ENCODE assay signal across 1 cellular context in the genomic region with DNA sequence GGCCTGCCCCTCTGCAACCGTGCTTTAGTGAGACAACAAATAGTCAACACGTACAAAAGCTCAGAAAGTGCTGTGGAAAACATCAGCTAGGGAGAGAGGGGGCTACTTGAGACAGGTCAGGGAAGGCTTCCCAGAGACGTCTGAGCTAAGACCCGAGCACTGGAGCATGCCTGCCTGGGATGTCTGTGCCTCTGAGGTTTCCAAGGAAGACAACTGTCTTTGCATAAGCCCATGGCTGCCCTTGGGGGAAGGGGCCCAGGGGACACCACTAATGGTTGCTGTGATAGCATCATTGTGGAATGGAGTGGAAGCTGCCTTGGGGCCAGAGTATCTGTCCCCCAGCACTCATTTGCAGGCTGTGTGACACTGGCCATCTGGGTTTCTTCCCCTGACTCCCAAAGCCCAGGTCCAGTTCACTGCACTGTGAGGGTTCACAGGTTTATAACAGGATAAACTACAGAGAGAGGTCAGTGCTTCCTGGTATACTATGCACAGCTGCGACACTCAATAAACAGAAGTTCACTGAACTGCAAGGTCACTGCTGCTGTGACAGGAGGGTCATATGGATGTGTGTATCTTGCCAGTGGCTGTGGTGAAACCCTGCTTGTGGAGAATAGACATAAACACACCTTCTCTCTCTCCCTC.
TF ChIP-seq lines count a peak whose summit lies in the region.

No MANE protein-coding gene starts in this region.

TF ChIP-seq in HepG2, 621 proteins besides CTCF, POLR2A, EP300 and RAD21 (continued from another document and continues in another):
- TF ChIP-seq, protein P1, sequence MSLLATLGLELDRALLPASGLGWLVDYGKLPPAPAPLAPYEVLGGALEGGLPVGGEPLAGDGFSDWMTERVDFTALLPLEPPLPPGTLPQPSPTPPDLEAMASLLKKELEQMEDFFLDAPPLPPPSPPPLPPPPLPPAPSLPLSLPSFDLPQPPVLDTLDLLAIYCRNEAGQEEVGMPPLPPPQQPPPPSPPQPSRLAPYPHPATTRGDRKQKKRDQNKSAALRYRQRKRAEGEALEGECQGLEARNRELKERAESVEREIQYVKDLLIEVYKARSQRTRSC (CRISPR knock-in tag; IDR thresholded peaks at IDR 0.05; ENCODE audit: low read depth) = 0 out of 2 replicates have a peak, but pooled peaks have one; percentile 86
- TF ChIP-seq SSRP1 (CRISPR knock-in tag; IDR thresholded peaks at IDR 0.05) (peak; percentile 95), TBX2 (CRISPR knock-in tag; IDR thresholded peaks at IDR 0.05; ENCODE audit: borderline replicate concordance) (peak; percentile 92), ZNF557 (CRISPR knock-in tag; IDR thresholded peaks at IDR 0.05) (no peak), THAP11 (CRISPR knock-in tag; IDR thresholded peaks at IDR 0.05) (peak; percentile 78), PBX3 (CRISPR knock-in tag; IDR thresholded peaks at IDR 0.05; ENCODE audit: borderline replicate concordance) (no peak), KAT2B (IDR thresholded peaks at IDR 0.05; ENCODE audit: borderline replicate concordance, low read depth, low read length) (no peak), NFYC (CRISPR knock-in tag; IDR thresholded peaks at IDR 0.05) (no peak), KLF13 (CRISPR knock-in tag; IDR thresholded peaks at IDR 0.05) (peak; percentile 87), ZNF30 (CRISPR knock-in tag; IDR thresholded peaks at IDR 0.05) (no peak), MAFK (conservative IDR thresholded peaks at IDR 0.05 in 1 of 2, IDR thresholded peaks at IDR 0.05 in 1 of 2; ENCODE audit: low read length in 2 of 2) (no peak; a peak in 2 of 4 replicates), ZNF740 (CRISPR knock-in tag; IDR thresholded peaks at IDR 0.05) (no peak), CBX1 (IDR thresholded peaks at IDR 0.05; ENCODE audit: low read depth) (peak; percentile 57), ZNF775 (CRISPR knock-in tag; IDR thresholded peaks at IDR 0.05; ENCODE audit: borderline replicate concordance) (no peak), ZNF780A (CRISPR knock-in tag; IDR thresholded peaks at IDR 0.05) (no peak), BCLAF1 (IDR thresholded peaks at IDR 0.05) (no peak), MED1 (CRISPR knock-in tag; IDR thresholded peaks at IDR 0.05) (peak; percentile 91), TSC22D2 (CRISPR knock-in tag; IDR thresholded peaks at IDR 0.05; ENCODE audit: borderline replicate concordance) (no peak), GLMP (CRISPR knock-in tag; IDR thresholded peaks at IDR 0.05; ENCODE audit: borderline replicate concordance) (no peak; the same call in 1 of the 2 replicates), SNAPC2 (CRISPR knock-in tag; IDR thresholded peaks at IDR 0.05) (peak; percentile 69), FOXP4 (CRISPR knock-in tag; IDR thresholded peaks at IDR 0.05) (peak; percentile 98), HOXA3 (CRISPR knock-in tag; IDR thresholded peaks at IDR 0.05) (peak; percentile 91), ZNF224 (CRISPR knock-in tag; IDR thresholded peaks at IDR 0.05) (no peak; the same call in 1 of the 2 replicates), GABPB1 (CRISPR knock-in tag; IDR thresholded peaks at IDR 0.05) (peak; percentile 64; the same call in 1 of the 2 replicates), ZNF143 (CRISPR knock-in tag; IDR thresholded peaks at IDR 0.05) (no peak), NR2C2 (CRISPR knock-in tag; IDR thresholded peaks at IDR 0.05; ENCODE audit: borderline replicate concordance) (peak; percentile 88), NR2F2 (IDR thresholded peaks at IDR 0.05; ENCODE audit: borderline replicate concordance, low read depth) (peak; percentile 74; the same call in 1 of the 2 replicates), ZSCAN22 (CRISPR knock-in tag; IDR thresholded peaks at IDR 0.05) (no peak), SNAI1 (CRISPR knock-in tag; IDR thresholded peaks at IDR 0.05; ENCODE audit: borderline replicate concordance) (no peak), CERS6 (CRISPR knock-in tag; IDR thresholded peaks at IDR 0.05) (no peak; the same call in 1 of the 2 replicates)
- TF ChIP-seq, protein P2, sequence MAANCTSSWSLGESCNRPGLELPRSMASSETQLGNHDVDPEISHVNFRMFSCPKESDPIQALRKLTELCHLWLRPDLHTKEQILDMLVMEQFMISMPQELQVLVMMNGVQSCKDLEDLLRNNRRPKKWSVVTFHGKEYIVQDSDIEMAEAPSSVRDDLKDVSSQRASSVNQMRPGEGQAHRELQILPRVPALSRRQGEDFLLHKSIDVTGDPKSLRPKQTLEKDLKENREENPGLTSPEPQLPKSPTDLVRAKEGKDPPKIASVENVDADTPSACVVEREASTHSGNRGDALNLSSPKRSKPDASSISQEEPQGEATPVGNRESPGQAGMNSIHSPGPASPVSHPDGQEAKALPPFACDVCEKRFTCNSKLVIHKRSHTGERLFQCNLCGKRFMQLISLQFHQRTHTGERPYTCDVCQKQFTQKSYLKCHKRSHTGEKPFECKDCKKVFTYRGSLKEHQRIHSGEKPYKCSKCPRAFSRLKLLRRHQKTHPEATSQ (CRISPR knock-in tag; IDR thresholded peaks at IDR 0.05; ENCODE audit: borderline replicate concordance) = 0 out of 2 replicates have a peak, but pooled peaks have one; percentile 18
- TF ChIP-seq, protein P3, sequence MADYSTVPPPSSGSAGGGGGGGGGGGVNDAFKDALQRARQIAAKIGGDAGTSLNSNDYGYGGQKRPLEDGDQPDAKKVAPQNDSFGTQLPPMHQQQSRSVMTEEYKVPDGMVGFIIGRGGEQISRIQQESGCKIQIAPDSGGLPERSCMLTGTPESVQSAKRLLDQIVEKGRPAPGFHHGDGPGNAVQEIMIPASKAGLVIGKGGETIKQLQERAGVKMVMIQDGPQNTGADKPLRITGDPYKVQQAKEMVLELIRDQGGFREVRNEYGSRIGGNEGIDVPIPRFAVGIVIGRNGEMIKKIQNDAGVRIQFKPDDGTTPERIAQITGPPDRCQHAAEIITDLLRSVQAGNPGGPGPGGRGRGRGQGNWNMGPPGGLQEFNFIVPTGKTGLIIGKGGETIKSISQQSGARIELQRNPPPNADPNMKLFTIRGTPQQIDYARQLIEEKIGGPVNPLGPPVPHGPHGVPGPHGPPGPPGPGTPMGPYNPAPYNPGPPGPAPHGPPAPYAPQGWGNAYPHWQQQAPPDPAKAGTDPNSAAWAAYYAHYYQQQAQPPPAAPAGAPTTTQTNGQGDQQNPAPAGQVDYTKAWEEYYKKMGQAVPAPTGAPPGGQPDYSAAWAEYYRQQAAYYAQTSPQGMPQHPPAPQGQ (CRISPR knock-in tag; IDR thresholded peaks at IDR 0.05; ENCODE audit: borderline replicate concordance) = peak; percentile 74; the same call in 1 of the 2 replicates
- TF ChIP-seq, protein P4, sequence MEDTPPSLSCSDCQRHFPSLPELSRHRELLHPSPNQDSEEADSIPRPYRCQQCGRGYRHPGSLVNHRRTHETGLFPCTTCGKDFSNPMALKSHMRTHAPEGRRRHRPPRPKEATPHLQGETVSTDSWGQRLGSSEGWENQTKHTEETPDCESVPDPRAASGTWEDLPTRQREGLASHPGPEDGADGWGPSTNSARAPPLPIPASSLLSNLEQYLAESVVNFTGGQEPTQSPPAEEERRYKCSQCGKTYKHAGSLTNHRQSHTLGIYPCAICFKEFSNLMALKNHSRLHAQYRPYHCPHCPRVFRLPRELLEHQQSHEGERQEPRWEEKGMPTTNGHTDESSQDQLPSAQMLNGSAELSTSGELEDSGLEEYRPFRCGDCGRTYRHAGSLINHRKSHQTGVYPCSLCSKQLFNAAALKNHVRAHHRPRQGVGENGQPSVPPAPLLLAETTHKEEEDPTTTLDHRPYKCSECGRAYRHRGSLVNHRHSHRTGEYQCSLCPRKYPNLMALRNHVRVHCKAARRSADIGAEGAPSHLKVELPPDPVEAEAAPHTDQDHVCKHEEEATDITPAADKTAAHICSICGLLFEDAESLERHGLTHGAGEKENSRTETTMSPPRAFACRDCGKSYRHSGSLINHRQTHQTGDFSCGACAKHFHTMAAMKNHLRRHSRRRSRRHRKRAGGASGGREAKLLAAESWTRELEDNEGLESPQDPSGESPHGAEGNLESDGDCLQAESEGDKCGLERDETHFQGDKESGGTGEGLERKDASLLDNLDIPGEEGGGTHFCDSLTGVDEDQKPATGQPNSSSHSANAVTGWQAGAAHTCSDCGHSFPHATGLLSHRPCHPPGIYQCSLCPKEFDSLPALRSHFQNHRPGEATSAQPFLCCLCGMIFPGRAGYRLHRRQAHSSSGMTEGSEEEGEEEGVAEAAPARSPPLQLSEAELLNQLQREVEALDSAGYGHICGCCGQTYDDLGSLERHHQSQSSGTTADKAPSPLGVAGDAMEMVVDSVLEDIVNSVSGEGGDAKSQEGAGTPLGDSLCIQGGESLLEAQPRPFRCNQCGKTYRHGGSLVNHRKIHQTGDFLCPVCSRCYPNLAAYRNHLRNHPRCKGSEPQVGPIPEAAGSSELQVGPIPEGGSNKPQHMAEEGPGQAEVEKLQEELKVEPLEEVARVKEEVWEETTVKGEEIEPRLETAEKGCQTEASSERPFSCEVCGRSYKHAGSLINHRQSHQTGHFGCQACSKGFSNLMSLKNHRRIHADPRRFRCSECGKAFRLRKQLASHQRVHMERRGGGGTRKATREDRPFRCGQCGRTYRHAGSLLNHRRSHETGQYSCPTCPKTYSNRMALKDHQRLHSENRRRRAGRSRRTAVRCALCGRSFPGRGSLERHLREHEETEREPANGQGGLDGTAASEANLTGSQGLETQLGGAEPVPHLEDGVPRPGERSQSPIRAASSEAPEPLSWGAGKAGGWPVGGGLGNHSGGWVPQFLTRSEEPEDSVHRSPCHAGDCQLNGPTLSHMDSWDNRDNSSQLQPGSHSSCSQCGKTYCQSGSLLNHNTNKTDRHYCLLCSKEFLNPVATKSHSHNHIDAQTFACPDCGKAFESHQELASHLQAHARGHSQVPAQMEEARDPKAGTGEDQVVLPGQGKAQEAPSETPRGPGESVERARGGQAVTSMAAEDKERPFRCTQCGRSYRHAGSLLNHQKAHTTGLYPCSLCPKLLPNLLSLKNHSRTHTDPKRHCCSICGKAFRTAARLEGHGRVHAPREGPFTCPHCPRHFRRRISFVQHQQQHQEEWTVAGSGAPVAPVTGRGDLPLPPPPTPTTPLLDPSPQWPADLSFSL (CRISPR knock-in tag; IDR thresholded peaks at IDR 0.05) = peak; percentile 68; the same call in 1 of the 2 replicates
- TF ChIP-seq, protein P5, sequence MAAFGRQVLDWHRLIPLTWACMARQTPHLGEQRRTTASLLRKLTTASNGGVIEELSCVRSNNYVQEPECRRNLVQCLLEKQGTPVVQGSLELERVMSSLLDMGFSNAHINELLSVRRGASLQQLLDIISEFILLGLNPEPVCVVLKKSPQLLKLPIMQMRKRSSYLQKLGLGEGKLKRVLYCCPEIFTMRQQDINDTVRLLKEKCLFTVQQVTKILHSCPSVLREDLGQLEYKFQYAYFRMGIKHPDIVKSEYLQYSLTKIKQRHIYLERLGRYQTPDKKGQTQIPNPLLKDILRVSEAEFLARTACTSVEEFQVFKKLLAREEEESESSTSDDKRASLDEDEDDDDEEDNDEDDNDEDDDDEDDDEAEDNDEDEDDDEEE (CRISPR knock-in tag; IDR thresholded peaks at IDR 0.05) = no peak
